ENCODE assay signal across 35 cellular contexts in the genomic region with DNA sequence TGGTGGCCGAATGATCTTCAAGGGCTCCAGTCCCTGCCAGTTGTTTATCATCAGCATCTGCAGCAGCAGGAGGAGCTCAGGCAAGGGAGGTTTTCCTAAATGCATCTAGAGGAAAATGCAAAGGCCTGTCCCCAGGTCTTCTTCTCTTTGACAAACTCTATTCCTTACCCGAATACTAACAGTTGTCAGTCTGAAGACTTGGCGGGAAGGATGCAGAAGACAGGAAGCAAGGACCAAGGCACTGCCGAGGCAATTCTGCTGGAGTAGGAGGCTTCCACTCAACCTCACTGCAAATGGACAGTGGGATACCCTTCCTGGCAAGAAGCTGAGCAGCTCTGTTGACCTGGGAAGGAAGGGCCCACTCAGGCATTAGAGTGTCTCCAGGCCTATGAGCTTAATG.
"Had no signal": no experiment of that assay in that cellular context is flagged by ENCODE, and none has a peak within 500 bp of the region (broad histone marks: within the 10 kb centered on the region; RNA-seq: fewer than 3 reads in every experiment).

No MANE protein-coding gene starts in this region.

- H3K36me3 ChIP-seq: MG63 had no signal

- H3K9me3 ChIP-seq: MG63 had no signal

- DNase-seq: Karpas-422, Kasumi-1, KBM-7, KG1, MG63, MM.1S, MV-4-11, NCI-H1048, NCI-H1092, NCI-H1092 treated with DMSO at 0.1 percent for 48 hours, NCI-H1105, NCI-H1105 treated with DMSO at 0.1 percent for 48 hours, NCI-H1417, NCI-H1417 treated with DMSO at 0.1 percent for 48 hours, NCI-H1436, NCI-H1436 treated with DMSO at 0.1 percent for 48 hours, NCI-H146, NCI-H1694, NCI-H1694 treated with DMSO at 0.1 percent for 48 hours, NCI-H187, NCI-H187 treated with DMSO at 0.1 percent for 48 hours, NCI-H1930, NCI-H2029, NCI-H2029 treated with DMSO at 0.1 percent for 48 hours, NCI-H2081, NCI-H2081 treated with DMSO at 0.1 percent for 48 hours, NCI-H2107, NCI-H2171, NCI-H2171 treated with DMSO at 0.1 percent for 48 hours, NCI-H2227 treated with DMSO at 0.1 percent for 48 hours, NCI-H226, NCI-H345, NCI-H446, NCI-H446 treated with DMSO at 0.1 percent for 48 hours had no signal

- H3K4me2 ChIP-seq: KMS-11 had no signal

- H3K27ac ChIP-seq: KMS-11 had no signal

- H3K9ac ChIP-seq: KMS-11 had no signal

- H3K4me3 ChIP-seq: MG63 had no signal

- H3K27me3 ChIP-seq: MG63 had no signal
